ENCODE assay signal across 12 cellular contexts in the genomic region with DNA sequence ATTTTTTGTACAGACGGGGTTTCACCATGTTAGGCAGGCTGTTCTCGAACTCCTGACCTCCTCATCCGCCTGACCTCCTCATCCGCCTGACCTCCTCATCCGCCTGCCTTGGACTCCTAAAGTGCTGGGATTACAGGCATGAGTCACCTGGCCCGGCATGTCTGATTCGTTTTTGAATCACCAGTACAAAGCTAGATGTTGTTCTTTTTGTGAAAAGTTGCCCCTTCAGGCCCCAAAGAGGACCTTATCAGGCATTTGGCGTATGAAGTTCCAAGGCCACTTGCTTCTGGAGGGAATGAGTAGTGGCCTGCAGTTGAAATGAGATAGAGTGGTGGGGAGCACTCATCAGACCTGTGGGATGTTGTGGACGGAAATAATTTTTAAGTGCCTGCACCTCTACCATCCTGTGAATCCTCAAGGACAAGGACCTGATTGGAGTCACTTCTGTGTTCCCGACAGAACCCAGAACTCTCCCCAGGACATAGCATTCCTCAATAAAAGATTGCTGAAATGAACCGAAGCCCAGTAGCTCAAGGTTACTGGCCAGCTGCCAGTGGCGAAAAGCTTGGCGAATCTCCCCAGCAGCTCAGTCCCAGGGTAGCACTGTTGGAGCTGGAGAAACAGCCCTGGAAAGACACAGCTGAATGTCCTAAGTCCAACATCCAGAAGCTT. TPM values are rescaled to one million over a fixed set of nuclear protein-coding genes. Genes with fewer than 3 reads are reported as not detected.
DNase-seq lines count a peak whose midpoint lies in the region; ATAC-seq and TF ChIP-seq lines count a peak whose summit lies in the region.
"Had no signal": no experiment of that assay in that cellular context is flagged by ENCODE, and none has a peak within 500 bp of the region (broad histone marks: within the 10 kb centered on the region; RNA-seq: fewer than 3 reads in every experiment).

No MANE protein-coding gene starts in this region.

- ATAC-seq in PC-3, result peak; percentile 57; the same call in 1 of the 2 replicates
- peak; percentile 32 for ATAC-seq in left lung
- ATAC-seq: naive thymus-derived CD4-positive, alpha-beta T cell had no signal

- BruUV-seq in PC-3 (replicated peaks; lab: Mats Ljungman, UMichigan), result no TSS peak

- peak; percentile 41 for DNase-seq in PC-3
- peak; percentile 49 for DNase-seq in dermis blood vessel endothelial cell
- DNase-seq in left lung, result no peak
- peak; percentile 79 to 89 for DNase-seq in tibial artery
- no peak for DNase-seq in glutamatergic neuron
- DNase-seq in kidney glomerular epithelial cell (lab: John Stamatoyannopoulos, UW), result no peak
- DNase-seq in CD1c-positive myeloid dendritic cell (ENCODE audit: extremely low spot score), result no peak
- DNase-seq in retina, result no peak
- DNase-seq: activated CD8-positive, alpha-beta memory T cell treated with anti-CD3 and anti-CD28 coated beads, Interleukin-2, amount 50 U/mL, for 48 hours; naive thymus-derived CD4-positive, alpha-beta T cell; NCI-H1436 had no signal

- H2AFZ ChIP-seq in PC-3 (ENCODE audit: low read length), result 0 out of 2 replicates have a peak overlapping the region, but pooled peaks have one; percentile 5

- no peaks in the 10 kb centered on the region for H4K20me1 ChIP-seq in PC-3 (ENCODE audit: low read length)

- H3K9me3 ChIP-seq in PC-3 (ENCODE audit: low read length) (no peaks in the 10 kb centered on the region), left lung (peaks cover 0 to 7% of the 10 kb centered on the region in 2 donors), tibial artery (no peaks in the 10 kb centered on the region)
- H3K9me3 ChIP-seq: SJCRH30 had no signal

- H3K27ac ChIP-seq in PC-3 (ENCODE audit: low read length) (no peak overlapping the region), left lung (no peak overlapping the region), tibial artery (peak overlapping the region; percentile 11 to 38)
- H3K27ac ChIP-seq: SJCRH30 had no signal

- no peaks in the 10 kb centered on the region for H3K4me1 Mint-ChIP-seq in glutamatergic neuron (ENCODE audit: low read depth, unreplicated experiment)

- H3K4me1 ChIP-seq in PC-3 (ENCODE audit: insufficient read depth, low read length), result peaks cover 5% of the 10 kb centered on the region; the same call in 1 of the 2 replicates
- H3K4me1 ChIP-seq in left lung, result no peaks in the 10 kb centered on the region
- peaks cover 0 to 20% (median 14%) of the 10 kb centered on the region in 4 donors for H3K4me1 ChIP-seq in tibial artery
- H3K4me1 ChIP-seq: SJCRH30 had no signal

- H3K27me3 ChIP-seq in PC-3 (ENCODE audit: low read length) (no peaks in the 10 kb centered on the region), left lung (peaks cover 0 to 24% of the 10 kb centered on the region in 2 donors), tibial artery (peaks cover 0 to 6% of the 10 kb centered on the region in 2 donors)

- no peak overlapping the region for H3K4me3 ChIP-seq in PC-3 (ENCODE audit: low read length)
- H3K4me3 ChIP-seq in left lung, result no peak overlapping the region
- H3K4me3 ChIP-seq in tibial artery, result no peak overlapping the region
- H3K4me3 ChIP-seq: SJCRH30 had no signal

- TF ChIP-seq CTCF in PC-3 (conservative IDR thresholded peaks at IDR 0.05; ENCODE audit: low read depth, low read length) (no peak), left lung (IDR thresholded peaks at IDR 0.05) (no peak), tibial artery (IDR thresholded peaks at IDR 0.05) (no peak), glutamatergic neuron (IDR thresholded peaks at IDR 0.05; ENCODE audit: partially characterized antibody, unreplicated experiment) (no peak)

- no peak overlapping the region for H3K4me2 ChIP-seq in PC-3 (ENCODE audit: low read length)

- POLR2A ChIA-PET in PC-3 (lab: Charles Lee; ENCODE audit: unreplicated experiment), result no interaction called here

- no peaks in the 10 kb centered on the region for H3K9me2 ChIP-seq in PC-3 (replicated peaks; ENCODE audit: low read length)

- peaks cover 17% of the 10 kb centered on the region for H3K27me3 Mint-ChIP-seq in glutamatergic neuron (ENCODE audit: unreplicated experiment)

- no peaks in the 10 kb centered on the region for H3F3A ChIP-seq in PC-3 (ENCODE audit: low read length, unreplicated experiment)

- H3K9ac ChIP-seq in PC-3 (ENCODE audit: low read length), result no peak overlapping the region

- H3K36me3 ChIP-seq in PC-3 (ENCODE audit: low read depth, low read length) (no peaks in the 10 kb centered on the region), left lung (no peaks in the 10 kb centered on the region), tibial artery (no peaks in the 10 kb centered on the region)
- H3K36me3 ChIP-seq: SJCRH30 had no signal

- H3K79me2 ChIP-seq in PC-3 (ENCODE audit: low read length), result no peaks in the 10 kb centered on the region

- peaks cover 4% of the 10 kb centered on the region for H3K9me3 Mint-ChIP-seq in glutamatergic neuron (ENCODE audit: unreplicated experiment)

- intact Hi-C loops in PC-3 (cut with micrococcal nuclease) (no loop called here), left lung (cut with DNase I) (no loop called here), tibial artery (cut with DNase I; ENCODE audit: low total_unique reads) (no loop called here)

- no peak overlapping the region for H3K27ac Mint-ChIP-seq in glutamatergic neuron (ENCODE audit: unreplicated experiment)

- H3K36me3 Mint-ChIP-seq in glutamatergic neuron (ENCODE audit: unreplicated experiment), result peaks cover 4% of the 10 kb centered on the region
- H3K36me3 Mint-ChIP-seq: naive thymus-derived CD4-positive, alpha-beta T cell had no signal

- no peak overlapping the region for H3K4me3 Mint-ChIP-seq in glutamatergic neuron (ENCODE audit: unreplicated experiment)
- H3K4me3 Mint-ChIP-seq: naive thymus-derived CD4-positive, alpha-beta T cell had no signal

- CTCF ChIA-PET in PC-3 (lab: Charles Lee), result no interaction called here

RNA-seq across cellular contexts. Expression of a gene that starts 50.1 kb away (rescaled TPM):
- 760 and 864 TPM in 2 replicates for total RNA-seq in PC-3 (2014; rRNA removed)
- total RNA-seq in dermis blood vessel endothelial cell, result 530 and 620 TPM in 2 replicates
- 100 to 1,000 TPM; 104 to 166 TPM for total RNA-seq in left lung
- total RNA-seq in glutamatergic neuron (ENCODE audit: unreplicated experiment), result 320 TPM

Comparison
In these comparisons a context has a peak if more than half of its experiments do, and no peak if none do; other contexts are left out.
1. DNase-seq: peak in PC-3 (single experiment), dermis blood vessel endothelial cell (single experiment) and tibial artery (2 of 2); none in left lung (0 of 2), glutamatergic neuron (single experiment), kidney glomerular epithelial cell (single experiment), CD1c-positive myeloid dendritic cell (single experiment) and retina (single experiment).
2. H3K27ac ChIP-seq: peak in tibial artery (2 of 2); none in PC-3 (single experiment) and left lung (0 of 2).